8 cellular contexts compared by ENCODE assay signal in genomic region chr6:109440325-109441068, GRCh38. TPM values are rescaled to one million over a fixed set of nuclear protein-coding genes. Genes with fewer than 3 reads are reported as not detected.
DNase-seq lines count a peak whose midpoint lies in the region; ATAC-seq and TF ChIP-seq lines count a peak whose summit lies in the region.

TSS of gene PPIL6 (minus strand) at chr6:109440628. CDS start at chr6:109440590, 38 bp downstream.
TSS of gene SMPD2 (plus strand) at chr6:109440724. CDS start at chr6:109441122, 398 bp downstream.

- no peaks in the 10 kb centered on the region for H3K9me3 ChIP-seq in BLaER1 treated with 17β-estradiol and CSF1 and Interleukin-3, amounts not matched to agents 10 nM and 100 nM (replicated peaks in 1 of 11)
- no peaks in the 10 kb centered on the region for H3K9me3 ChIP-seq in duodenal mucosa (ENCODE audit: control insufficient read depth in 1 of 2, low read length in 2 of 2)
- H3K9me3 ChIP-seq in lung (ENCODE audit: control insufficient read depth in 2 of 2, insufficient read depth in 1 of 2, low read length in 1 of 2): no peaks in the 10 kb centered on the region

- 0 to 1% methylated on average over 75 to 103 of the region's 103 CpGs for WGBS in lung, 2 donors

- peaks cover 32 to 53% (median 42%) of the 10 kb centered on the region in 10 experiments for H3K4me1 ChIP-seq in BLaER1 treated with 17β-estradiol and CSF1 and Interleukin-3, amounts not matched to agents 10 nM and 100 nM
- peaks cover 14 to 15% of the 10 kb centered on the region in 2 donors for H3K4me1 ChIP-seq in duodenal mucosa (ENCODE audit: control insufficient read depth in 1 of 2, insufficient read depth in 2 of 2, low read length in 2 of 2)
- peaks cover 5 to 8% of the 10 kb centered on the region in 2 donors for H3K4me1 ChIP-seq in lung (ENCODE audit: control insufficient read depth in 2 of 2, insufficient read depth in 2 of 2, low read length in 2 of 2)

- peaks cover 31 to 37% (median 36%) of the 10 kb centered on the region in 11 experiments for H3K36me3 ChIP-seq in BLaER1 treated with 17β-estradiol and CSF1 and Interleukin-3, amounts not matched to agents 10 nM and 100 nM
- peaks cover 10 to 34% of the 10 kb centered on the region in 2 donors for H3K36me3 ChIP-seq in duodenal mucosa (ENCODE audit: control insufficient read depth in 1 of 2, insufficient read depth in 2 of 2, low read length in 2 of 2)
- peaks cover 0 to 27% of the 10 kb centered on the region in 2 donors for H3K36me3 ChIP-seq in lung (ENCODE audit: control insufficient read depth in 2 of 2, insufficient read depth in 2 of 2, low read length in 2 of 2)

- peak within 1 kb of the TSS; percentile 73 to 97 (median 84) for H3K4me3 ChIP-seq in BLaER1 treated with 17β-estradiol and CSF1 and Interleukin-3, amounts not matched to agents 10 nM and 100 nM
- H3K4me3 ChIP-seq in duodenal mucosa (ENCODE audit: low read depth in 1 of 2, low read length in 2 of 2) (peak within 1 kb of the TSS; percentile 78 to 88), lung (peak within 1 kb of the TSS; percentile 83)

- H4K20me1 ChIP-seq in BLaER1 treated with 17β-estradiol and CSF1 and Interleukin-3, amounts not matched to agents 10 nM and 100 nM: peaks cover 8 to 45% (median 40%) of the 10 kb centered on the region in 11 experiments; a peak in 16 of 22 replicates

- DNase-seq in NCI-H526 (lab: John Stamatoyannopoulos, UW): peak; percentile 40 to 88
- peak; percentile 74 to 77 for DNase-seq in activated CD4-positive, alpha-beta T cell treated with anti-CD3 and anti-CD28 coated beads, Interleukin-2, amount 50 U/mL, for 48 hours
- DNase-seq in lung (ENCODE audit: low spot score): peak; percentile 87
- DNase-seq in stimulated activated CD4-positive, alpha-beta T cell treated with anti-CD3 and anti-CD28 coated beads, TNF-alpha, amount 100 ng/mL, for 24 hours (ENCODE audit: low read depth in 3 of 3): peak in 2 of 3 experiments; percentile 47 to 71

- peak within 1 kb of the TSS; percentile 87 to 98 (median 96) for H3K9ac ChIP-seq in BLaER1 treated with 17β-estradiol and CSF1 and Interleukin-3, amounts not matched to agents 10 nM and 100 nM
- peak within 1 kb of the TSS; percentile 84 to 90 for H3K9ac ChIP-seq in duodenal mucosa (ENCODE audit: low read depth in 1 of 2, low read length in 2 of 2)

- H3K27ac ChIP-seq in BLaER1 treated with 17β-estradiol and CSF1 and Interleukin-3, amounts not matched to agents 10 nM and 100 nM: peak within 1 kb of the TSS; percentile 88 to 97 (median 94)
- H3K27ac ChIP-seq in duodenal mucosa (ENCODE audit: low read depth, low read length) (peak within 1 kb of the TSS; percentile 78), lung (ENCODE audit: low read depth in 1 of 2, low read length in 1 of 2) (peak within 1 kb of the TSS; percentile 81 to 97)

- H3K27me3 ChIP-seq in BLaER1 treated with 17β-estradiol and CSF1 and Interleukin-3, amounts not matched to agents 10 nM and 100 nM: peaks cover 0 to 8% (median 0%) of the 10 kb centered on the region in 11 experiments; a peak in 3 of 22 replicates
- H3K27me3 ChIP-seq in duodenal mucosa (ENCODE audit: control insufficient read depth in 1 of 2, insufficient read depth in 2 of 2, low read length in 2 of 2) (no peaks in the 10 kb centered on the region), lung (ENCODE audit: control insufficient read depth, insufficient read depth) (no peaks in the 10 kb centered on the region)

- peak; percentile 88 for ATAC-seq in GM19043 (IDR thresholded peaks at IDR 0.05; ENCODE audit: low read depth, unreplicated experiment)
- peak; percentile 88 for ATAC-seq in HG03342 (IDR thresholded peaks at IDR 0.05; ENCODE audit: unreplicated experiment)
- peak; percentile 94 for ATAC-seq in lung (ENCODE audit: insufficient read depth, low FRiP score)

- peak within 1 kb of the TSS; percentile 87 to 99 (median 97) for H3K4me2 ChIP-seq in BLaER1 treated with 17β-estradiol and CSF1 and Interleukin-3, amounts not matched to agents 10 nM and 100 nM

- no peak for TF ChIP-seq CTCF in lung (IDR thresholded peaks at IDR 0.05; ENCODE audit: control extremely low read depth, extremely low read depth)

RNA-seq across cellular contexts. Expression of gene PPIL6, which starts in this region (rescaled TPM):
- 10 to 100 TPM; 18.0 to 18.1 TPM for total RNA-seq in lung
- polyA plus RNA-seq in lung: 1 to 10 TPM; 6.3 to 8.5 TPM

RNA-seq across cellular contexts. Expression of gene SMPD2, which starts in this region (rescaled TPM):
- 10 to 100 TPM; 18.2 to 22.8 TPM for total RNA-seq in lung
- polyA plus RNA-seq in lung: 10 to 100 TPM; 17.4 to 21.5 TPM

Comparison
In these comparisons a context has a peak if more than half of its experiments do, and no peak if none do; other contexts are left out.
1. Peak in every context shown above with its lines: DNase-seq, ATAC-seq, H3K4me3 ChIP-seq and H3K27ac ChIP-seq.